Comparison of ENCODE assay signal across 18 cellular contexts in the genomic region with DNA sequence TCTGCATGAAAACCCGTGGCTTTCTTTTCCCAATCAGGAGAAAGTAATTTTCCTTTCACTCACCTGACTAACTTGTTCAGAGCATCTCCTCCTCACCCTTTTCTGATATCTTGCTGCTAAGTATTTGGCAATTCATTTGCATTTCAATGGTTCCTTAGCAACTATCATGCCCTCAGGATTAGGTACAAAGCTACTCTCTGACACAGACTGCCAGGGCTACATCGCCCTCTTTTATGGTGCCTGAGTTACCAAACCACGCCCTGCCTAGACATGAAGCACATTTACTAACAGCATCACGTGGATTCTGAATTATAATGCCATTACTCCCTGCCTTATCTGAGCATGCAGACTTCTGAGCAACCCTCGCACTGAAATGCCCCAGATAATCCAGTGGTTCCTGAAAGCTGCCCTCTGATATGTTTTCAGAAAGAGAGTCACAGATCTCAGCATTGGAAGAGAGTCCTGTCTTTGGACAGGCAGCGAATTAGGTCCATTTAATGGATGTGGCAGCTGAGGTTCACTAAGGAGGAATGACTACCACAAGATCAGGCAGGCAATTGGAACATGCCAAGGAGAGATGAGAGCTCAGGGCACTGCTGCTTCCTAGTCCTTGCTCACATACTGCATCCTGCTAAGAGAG. TPM values are rescaled to one million over a fixed set of nuclear protein-coding genes. Genes with fewer than 3 reads are reported as not detected.
DNase-seq lines count a peak whose midpoint lies in the region; ATAC-seq, FAIRE-seq and TF ChIP-seq lines count a peak whose summit lies in the region.
"Had no signal": no experiment of that assay in that cellular context is flagged by ENCODE, and none has a peak within 500 bp of the region (broad histone marks: within the 10 kb centered on the region; RNA-seq: fewer than 3 reads in every experiment).

No MANE protein-coding gene starts in this region.

- TF ChIP-seq CTCF in H1 (IDR thresholded peaks at IDR 0.05; ENCODE audit: control extremely low read depth in 1 of 3, insufficient read depth in 1 of 3, low read depth in 1 of 3, low read length in 3 of 3) = no peak

- no peak for TF ChIP-seq RAD21 in H1 (IDR thresholded peaks at IDR 0.05 in 1 of 2, conservative IDR thresholded peaks at IDR 0.05 in 1 of 2; ENCODE audit: low read depth in 2 of 2, low read length in 2 of 2)

- H3K23me2 ChIP-seq in H1 (ENCODE audit: low read depth, low read length) = peaks cover 2% of the 10 kb centered on the region; the same call in 1 of the 2 replicates

- no peak overlapping the region for H3K23ac ChIP-seq in H1 (ENCODE audit: insufficient read length)

- H3K79me1 ChIP-seq in H1 (ENCODE audit: low read depth, low read length) = no peaks in the 10 kb centered on the region; the same call in 1 of the 2 replicates

- H4K8ac ChIP-seq in H1 (ENCODE audit: extremely low read depth, insufficient read depth, low read length) = no peak overlapping the region

- peak overlapping the region; percentile 95 for H2BK12ac ChIP-seq in H1 (ENCODE audit: low read depth, low read length)

- H3K4me2 ChIP-seq in H1 (ENCODE audit: insufficient read depth in 1 of 2, low read depth in 2 of 2, low read length in 2 of 2) = peak overlapping the region; percentile 40 to 45

- no peak overlapping the region for H2BK15ac ChIP-seq in H1 (ENCODE audit: low read length)

- CTCF ChIA-PET in H1 (lab: Charles Lee; ENCODE audit: partially characterized antibody) = interaction anchor here (0.6 to 8.8 kb wide), 8 partner anchors 14 to 693 kb away, joined by 3 to 61 read pairs (median 4); partner anchors contain the start of gene EPHB1

- H3K36me3 ChIP-seq in H1 (ENCODE audit: control insufficient read depth in 2 of 4, insufficient read depth in 4 of 4, low read length in 3 of 4) = no peaks in the 10 kb centered on the region
- H3K36me3 ChIP-seq in small intestine (ENCODE audit: control insufficient read depth in 2 of 2, insufficient read depth in 2 of 2, low read length in 2 of 2) = peaks cover 0 to 2% of the 10 kb centered on the region in 2 donors
- H3K36me3 ChIP-seq: lower lobe of right lung, Peyer's patch had no signal

- H2AFZ ChIP-seq in H1 (ENCODE audit: low read length) = no peak overlapping the region

- H2BK5ac ChIP-seq in H1 (ENCODE audit: low read depth, low read length) = peak overlapping the region; percentile 4; the same call in 1 of the 2 replicates

- H3K56ac ChIP-seq in H1 (replicated peaks; ENCODE audit: insufficient read length, low read depth, low read length) = no peak overlapping the region

- peak; percentile 98 for FAIRE-seq in H1 (lab: Jason Lieb, UNC)
- no peak for FAIRE-seq in small intestine (lab: Jason Lieb, UNC)
- FAIRE-seq: A204.1, astrocyte, HTR-8/SVneo had no signal

- H2AK5ac ChIP-seq in H1 (ENCODE audit: low read depth, low read length) = peak overlapping the region; percentile 82; the same call in 1 of the 2 replicates

- DNase-seq in NCI-H2196 (lab: John Stamatoyannopoulos, UW; ENCODE audit: unreplicated experiment) = peak; percentile 29
- no peak for DNase-seq in NCI-H2196 treated with DMSO at 0.1 percent for 48 hours (lab: John Stamatoyannopoulos, UW; ENCODE audit: unreplicated experiment)
- peak; percentile 67 for DNase-seq in NCI-H345 (lab: John Stamatoyannopoulos, UW)
- no peak for DNase-seq in H1 (ENCODE audit: low read depth in 1 of 2, low spot score in 2 of 2)
- peak; percentile 97 for DNase-seq in small intestine
- DNase-seq in NCI-H2029 (lab: John Stamatoyannopoulos, UW) = no peak
- DNase-seq in middle frontal gyrus (ENCODE audit: extremely low spot score, low spot score) = no peak
- DNase-seq: activated gamma-delta T cell; CD4-positive, CD25-positive, alpha-beta regulatory T cell; lower lobe of right lung; NCI-H446; SW 1271 had no signal

- no peak overlapping the region for H3K14ac ChIP-seq in H1 (ENCODE audit: insufficient read length)

- H3K4ac ChIP-seq in H1 (replicated peaks; ENCODE audit: insufficient read length, low read depth, low read length) = no peak overlapping the region

- H3K4me1 ChIP-seq in H1 (replicated peaks in 1 of 4; ENCODE audit: control insufficient read depth in 3 of 4, insufficient read depth in 4 of 4, low read length in 3 of 4) (peaks cover 7 to 18% (median 12%) of the 10 kb centered on the region in 4 experiments; a peak in 6 of 7 replicates), small intestine (ENCODE audit: control insufficient read depth in 2 of 2, insufficient read depth in 1 of 2, low read depth in 1 of 2, low read length in 1 of 2) (peaks cover 0 to 2% of the 10 kb centered on the region in 2 donors)
- H3K4me1 ChIP-seq: lower lobe of right lung, Peyer's patch had no signal

- ATAC-seq in GM18517 (IDR thresholded peaks at IDR 0.05; ENCODE audit: unreplicated experiment) = no peak
- ATAC-seq: lower lobe of right lung had no signal

- POLR2A ChIA-PET in H1 (lab: Charles Lee; ENCODE audit: partially characterized antibody) = interaction anchor here (1.2 to 1.6 kb wide), 3 partner anchors 9 to 15 kb away, joined by 3 to 7 read pairs (median 6); no protein-coding TSS in a partner anchor

- H3K4me3 ChIP-seq in H1 (ENCODE audit: extremely low read depth in 1 of 4, insufficient read depth in 2 of 4, low read depth in 3 of 4, low read length in 4 of 4) (peak overlapping the region in 1 of 4 experiments; percentile 33; a peak in 1 of 8 replicates), small intestine (ENCODE audit: low read depth in 1 of 2, low read length in 2 of 2) (no peak overlapping the region)
- H3K4me3 ChIP-seq: lower lobe of right lung, Peyer's patch, testis had no signal

- H4K5ac ChIP-seq in H1 (ENCODE audit: insufficient read length, low read depth, low read length) = no peak overlapping the region

- no peaks in the 10 kb centered on the region for H4K20me1 ChIP-seq in H1 (replicated peaks in 1 of 2; ENCODE audit: control insufficient read depth in 1 of 2, insufficient read depth in 2 of 2, low read length in 2 of 2)

- no peak; a peak in 1 of 3 replicates for TF ChIP-seq POLR2A in H1 (IDR thresholded peaks at IDR 0.05; ENCODE audit: control extremely low read depth in 1 of 2, low read depth in 2 of 2, low read length in 2 of 2)

- H3K27ac ChIP-seq in H1 (ENCODE audit: low read depth, low read length) = no peak overlapping the region
- H3K27ac ChIP-seq in small intestine (ENCODE audit: low read depth in 1 of 2, low read length in 1 of 2) = peak overlapping the region in 1 of 2 donors; percentile 10
- H3K27ac ChIP-seq: lower lobe of right lung, Peyer's patch had no signal

- H3K18ac ChIP-seq in H1 (ENCODE audit: extremely low read depth, low read length) = no peak overlapping the region

- no peak overlapping the region for H2BK120ac ChIP-seq in H1 (replicated peaks; ENCODE audit: low read depth, low read length)

- H3K9me3 ChIP-seq in H1 (ENCODE audit: insufficient read depth in 2 of 2, low read depth in 1 of 2, low read length in 1 of 2) = no peaks in the 10 kb centered on the region
- no peaks in the 10 kb centered on the region for H3K9me3 ChIP-seq in small intestine (ENCODE audit: control insufficient read depth, low read depth)
- H3K9me3 ChIP-seq: lower lobe of right lung, Peyer's patch, testis had no signal

- H2BK20ac ChIP-seq in H1 (ENCODE audit: low read length) = no peak overlapping the region

- H3K9ac ChIP-seq in H1 (replicated peaks in 1 of 4; ENCODE audit: extremely low read depth in 1 of 4, low read depth in 3 of 4, low read length in 3 of 4) = no peak overlapping the region; a peak in 1 of 7 replicates

- H3K79me2 ChIP-seq in H1 (ENCODE audit: control insufficient read depth in 1 of 2, insufficient read depth in 2 of 2, low read length in 2 of 2) = no peaks in the 10 kb centered on the region; a peak in 1 of 4 replicates

- WGBS in H1 (ENCODE audit: extremely low coverage in 1 of 2, insufficient coverage in 1 of 2, insufficient read length in 1 of 2, insufficient replicate concordance in 2 of 2, low coverage in 1 of 2, low lambda C conversion rate in 2 of 2, missing lambda C conversion rate in 1 of 2), 2 experiments = 65% methylated on average over 6 of the region's 6 CpGs; no CpG with 5 or more reads in 1 of the 2 experiments
- WGBS in small intestine, 3 donors = 10 to 49% (median 29%) methylated on average over 6 of the region's 6 CpGs

- TF ChIP-seq EP300 in H1 (IDR thresholded peaks at IDR 0.05; ENCODE audit: borderline replicate concordance in 1 of 2, low read depth in 2 of 2, low read length in 2 of 2) = no peak

- H3K27me3 ChIP-seq in H1 (replicated peaks in 1 of 4; ENCODE audit: control insufficient read depth in 3 of 4, extremely low read depth in 1 of 4, insufficient read depth in 3 of 4, low read length in 3 of 4) (no peaks in the 10 kb centered on the region), small intestine (ENCODE audit: control insufficient read depth in 2 of 2, insufficient read depth in 2 of 2, low read length in 2 of 2) (peaks cover 0 to 4% of the 10 kb centered on the region in 2 donors)
- H3K27me3 ChIP-seq: Peyer's patch, testis had no signal

- no peak overlapping the region for H4K91ac ChIP-seq in H1 (replicated peaks; ENCODE audit: insufficient read length, low read length)

TF ChIP-seq in H1, 55 proteins besides CTCF, POLR2A, EP300 and RAD21 (continues in another document):
- TF ChIP-seq SP2 (IDR thresholded peaks at IDR 0.05; ENCODE audit: low read length) (no peak), RBBP5 (IDR thresholded peaks at IDR 0.05; ENCODE audit: borderline replicate concordance, low read depth, low read length) (peak; percentile 48; the same call in 1 of the 2 replicates), KDM1A (IDR thresholded peaks at IDR 0.05; ENCODE audit: borderline replicate concordance, low read length) (peak; percentile 59; the same call in 1 of the 2 replicates), ASH2L (IDR thresholded peaks at IDR 0.05; ENCODE audit: low read length) (no peak), CBX5 (IDR thresholded peaks at IDR 0.05; ENCODE audit: low read depth, low read length) (no peak), SIN3A (conservative IDR thresholded peaks at IDR 0.05 in 1 of 2, IDR thresholded peaks at IDR 0.05 in 1 of 2; ENCODE audit: low read depth in 1 of 2, low read length in 2 of 2) (peak in 1 of 2 experiments; percentile 52; a peak in 1 of 4 replicates), MAX (IDR thresholded peaks at IDR 0.05) (no peak), NRF1 (IDR thresholded peaks at IDR 0.05; ENCODE audit: low read depth, low read length) (no peak)

RNA-seq across cellular contexts. Expression of gene EPHB1, which starts 14.5 kb away (rescaled TPM):
- 5.9 TPM in 2 replicates for total RNA-seq in H1 (2021; fragmentation: NEBNext Ultra II Directional; extraction: Animal tissue kit (Norgen Biotek cat#: 25700))
- 3.5 and 5.4 TPM in 2 replicates for polyA plus RNA-seq in H1 (2011; rRNA removed)
- 3.2 TPM for polyA plus RNA-seq in H1 (2011; cell fraction: cytosol; rRNA removed)
- 7.8 TPM for polyA plus RNA-seq in H1 (2011; cell fraction: nucleus; rRNA removed)
- polyA plus RNA-seq in H1 (2012, experiment 1 of 2) = 4.5 to 5.2 TPM (median 4.8 TPM) in 4 replicates
- 1.6 TPM for polyA plus RNA-seq in H1 (2012, experiment 2 of 2)
- polyA plus RNA-seq in H1 (2013, experiment 1 of 2) = 6.0 TPM
- polyA plus RNA-seq in H1 (2013, experiment 2 of 2) = 6.3 TPM
- 8.8 and 10.6 TPM in 2 replicates for polyA minus RNA-seq in H1 (2011; rRNA and poly(A)+ RNA removed)
- polyA minus RNA-seq in H1 (2011; cell fraction: cytosol; rRNA and poly(A)+ RNA removed) = 6.4 TPM
- 39.9 TPM for polyA minus RNA-seq in H1 (2011; cell fraction: nucleus; rRNA and poly(A)+ RNA removed)
- polyA plus RNA-seq in small intestine = 1 to 10 TPM in 1 of 3 donors, not detected in 2; 1.0 TPM

Comparison
In these comparisons a context has a peak if more than half of its experiments do, and no peak if none do; other contexts are left out.
1. DNase-seq: peak in NCI-H2196 (single experiment), NCI-H345 (single experiment) and small intestine (single experiment); none in NCI-H2196 treated with DMSO at 0.1 percent for 48 hours (single experiment), H1 (0 of 2), NCI-H2029 (single experiment) and middle frontal gyrus (single experiment).